10 cellular contexts compared by ENCODE assay signal in the genomic region with DNA sequence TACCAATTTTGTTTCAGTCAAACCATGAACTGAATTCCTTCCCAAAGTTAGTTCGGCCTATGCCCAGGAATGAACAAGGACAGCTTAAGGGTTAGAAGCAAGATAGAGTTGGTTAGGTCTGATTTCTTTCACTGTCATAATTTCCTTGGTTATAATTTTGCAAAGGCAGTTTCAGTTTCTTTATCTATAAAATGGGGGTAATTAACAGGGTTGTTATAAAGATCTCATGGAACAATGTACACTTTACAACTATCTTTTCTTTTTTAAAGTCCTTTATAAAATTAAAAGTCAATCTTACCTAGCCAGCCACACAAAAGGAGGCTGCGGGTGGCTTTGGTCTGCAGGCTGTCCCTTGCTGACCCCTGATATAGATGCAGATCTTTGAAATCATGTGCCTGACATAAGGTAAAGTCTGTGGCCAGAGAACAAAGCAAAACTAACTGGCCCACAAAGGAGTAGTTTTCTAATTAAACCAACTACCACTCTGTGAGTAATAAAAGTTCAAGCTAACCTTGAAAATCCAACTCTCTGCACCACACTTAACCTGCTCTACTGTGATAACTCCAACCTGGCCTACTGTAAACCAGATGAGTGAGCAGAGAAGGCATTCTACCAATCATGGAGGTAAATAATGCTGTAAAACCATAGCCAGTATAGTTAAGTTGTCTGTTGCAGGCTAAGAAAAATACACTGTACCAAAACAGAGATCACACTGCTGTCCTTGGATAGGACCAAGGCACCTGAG. TPM values are rescaled to one million over a fixed set of nuclear protein-coding genes. Genes with fewer than 3 reads are reported as not detected.
DNase-seq lines count a peak whose midpoint lies in the region; ATAC-seq, FAIRE-seq and TF ChIP-seq lines count a peak whose summit lies in the region.
"Had no signal": no experiment of that assay in that cellular context is flagged by ENCODE, and none has a peak within 500 bp of the region (broad histone marks: within the 10 kb centered on the region; RNA-seq: fewer than 3 reads in every experiment).

No MANE protein-coding gene starts in this region.

- peak; percentile 5 to 8 for ATAC-seq in activated T-cell treated with anti-CD3 and anti-CD28 coated beads, Interleukin-2, amount 50 U/mL, for 72 hours (replicated peaks in 1 of 2)
- ATAC-seq in GM18505 (IDR thresholded peaks at IDR 0.05; ENCODE audit: unreplicated experiment) (no peak), GM18861 (IDR thresholded peaks at IDR 0.05; ENCODE audit: unreplicated experiment) (no peak)

- 77 to 91% (median 83%) methylated on average over 2 of the region's 2 CpGs for WGBS in stomach, 5 donors

- peak overlapping the region; percentile 78 to 83 for H3K4me3 Mint-ChIP-seq in activated T-cell treated with anti-CD3 and anti-CD28 coated beads, Interleukin-2, amount 50 U/mL, for 72 hours

- peaks cover 98% of the 10 kb centered on the region for H3K4me1 Mint-ChIP-seq in activated T-cell treated with anti-CD3 and anti-CD28 coated beads, Interleukin-2, amount 50 U/mL, for 72 hours (ENCODE audit: low read depth)

- FAIRE-seq in keratinocyte (lab: Jason Lieb, UNC), result no peak

- peaks cover 54% of the 10 kb centered on the region for H3K4me1 ChIP-seq in keratinocyte (ENCODE audit: control insufficient read depth, extremely low read depth, insufficient read depth, low read length)
- peaks cover 0 to 91% (median 44%) of the 10 kb centered on the region in 4 donors for H3K4me1 ChIP-seq in stomach

- H3K36me3 Mint-ChIP-seq in activated T-cell treated with anti-CD3 and anti-CD28 coated beads, Interleukin-2, amount 50 U/mL, for 72 hours (ENCODE audit: insufficient read depth in 2 of 2), result peaks cover 26 to 54% of the 10 kb centered on the region in 2 donors

- H3K36me3 ChIP-seq in keratinocyte (ENCODE audit: control insufficient read depth in 2 of 2, extremely low read depth in 1 of 2, insufficient read depth in 2 of 2, low read length in 2 of 2) (peaks cover 15 to 33% of the 10 kb centered on the region in 2 experiments), stomach (peaks cover 0 to 6% (median 0%) of the 10 kb centered on the region in 4 donors)
- H3K36me3 ChIP-seq: thoracic aorta had no signal

- no peaks in the 10 kb centered on the region for H3K27me3 Mint-ChIP-seq in activated T-cell treated with anti-CD3 and anti-CD28 coated beads, Interleukin-2, amount 50 U/mL, for 72 hours (ENCODE audit: low read depth)

- peak overlapping the region; percentile 36 for H3K9ac ChIP-seq in keratinocyte (ENCODE audit: control insufficient read depth, extremely low read depth, insufficient read depth, low read length)

- H3K4me3 ChIP-seq in keratinocyte (ENCODE audit: control insufficient read depth in 2 of 3, extremely low read depth in 1 of 3, insufficient read depth in 2 of 3, low read depth in 1 of 3, low read length in 3 of 3) (no peak overlapping the region), stomach (no peak overlapping the region)
- H3K4me3 ChIP-seq: thoracic aorta had no signal

- peak overlapping the region; percentile 92 for H3K27ac Mint-ChIP-seq in activated T-cell treated with anti-CD3 and anti-CD28 coated beads, Interleukin-2, amount 50 U/mL, for 72 hours

- intact Hi-C loops in stomach (cut with DNase I; ENCODE audit: low total_unique reads), result no loop called here

- TF ChIP-seq CTCF in keratinocyte (optimal IDR thresholded peaks at IDR 0.05 in 1 of 3, IDR thresholded peaks at IDR 0.05 in 1 of 3, conservative IDR thresholded peaks at IDR 0.05 in 1 of 3; ENCODE audit: extremely low read depth in 1 of 3, insufficient read depth in 2 of 3, low read length in 3 of 3) (no peak), stomach (IDR thresholded peaks at IDR 0.05) (no peak)

- TF ChIP-seq POLR2A in stomach (IDR thresholded peaks at IDR 0.05) (no peak), GM18505 (IDR thresholded peaks at IDR 0.05; ENCODE audit: borderline replicate concordance, extremely low read depth, insufficient read depth, insufficient read length) (no peak)

- dilution Hi-C loops in keratinocyte (cut with MboI; ENCODE audit: extremely low pct_ligation_motif_present, low sequenced_read_pairs), result no loop called here

- peaks cover 51% of the 10 kb centered on the region for H3K79me2 ChIP-seq in keratinocyte (ENCODE audit: control insufficient read depth, insufficient read depth, low read length)

- peak overlapping the region; percentile 68 for H3K4me2 ChIP-seq in keratinocyte (ENCODE audit: control insufficient read depth, extremely low read depth, insufficient read depth, low read depth, low read length)

- H3K27ac ChIP-seq in keratinocyte (ENCODE audit: control insufficient read depth, insufficient read depth, low read length) (peak overlapping the region; percentile 89), stomach (peak overlapping the region in 4 of 5 donors; percentile 25 to 67 (median 58))
- H3K27ac ChIP-seq: thoracic aorta had no signal

- H2AFZ ChIP-seq in keratinocyte (ENCODE audit: control insufficient read depth, low read length), result no peak overlapping the region

- no peak for TF ChIP-seq EP300 in stomach (IDR thresholded peaks at IDR 0.05)

- DNase-seq in activated CD8-positive, alpha-beta memory T cell treated with anti-CD3 and anti-CD28 coated beads for 24 hours, result peak; percentile 71
- no peak for DNase-seq in activated CD8-positive, alpha-beta memory T cell treated with anti-CD3 and anti-CD28 coated beads, Interleukin-2, amount 50 U/mL, for 4 hours
- no peak for DNase-seq in activated T-cell treated with anti-CD3 and anti-CD28 coated beads, Interleukin-2, amount 50 U/mL, for 72 hours
- DNase-seq in keratinocyte (ENCODE audit: low read depth, low spot score) (no peak), stomach (no peak), NCI-H446 treated with DMSO at 0.1 percent for 48 hours (lab: John Stamatoyannopoulos, UW) (no peak)
- DNase-seq: NCI-H1694 treated with DMSO at 0.1 percent for 48 hours had no signal

- no peaks in the 10 kb centered on the region for H3K27me3 ChIP-seq in keratinocyte (ENCODE audit: control insufficient read depth, extremely low read depth, insufficient read depth, low read length)
- no peaks in the 10 kb centered on the region for H3K27me3 ChIP-seq in stomach

- H3K9me1 ChIP-seq in keratinocyte (ENCODE audit: control insufficient read depth, extremely low read depth, insufficient read depth, low read length), result peaks cover 8% of the 10 kb centered on the region

- H3K9me3 Mint-ChIP-seq in activated T-cell treated with anti-CD3 and anti-CD28 coated beads, Interleukin-2, amount 50 U/mL, for 72 hours, result no peaks in the 10 kb centered on the region

- peaks cover 22% of the 10 kb centered on the region for H4K20me1 ChIP-seq in keratinocyte (ENCODE audit: control insufficient read depth, extremely low read depth, insufficient read depth, low read length)

- H3K9me3 ChIP-seq in keratinocyte (ENCODE audit: control insufficient read depth, low read depth, low read length), result no peaks in the 10 kb centered on the region
- H3K9me3 ChIP-seq in stomach, result no peaks in the 10 kb centered on the region
- H3K9me3 ChIP-seq: thoracic aorta had no signal

RNA-seq across cellular contexts. Expression of a gene that starts 49.5 kb away (rescaled TPM):
- total RNA-seq in activated T-cell treated with anti-CD3 and anti-CD28 coated beads, Interleukin-2, amount 50 U/mL, for 72 hours, result 100 to 1,000 TPM; 265 to 277 TPM
- polyA plus RNA-seq in keratinocyte (96.7 to 134 TPM (median 112 TPM) in 3 replicates), stomach (10 to 100 TPM in 1 of 3 donors, 1 to 10 TPM in 2; 3.2 to 14.0 (median 4.7) TPM)
- polyA plus RNA-seq in keratinocyte (2011; ENCODE audit: low read depth), result 22.8 TPM
- 44.0 and 85.3 TPM in 2 replicates for polyA plus RNA-seq in keratinocyte (2011; cell fraction: cytosol; rRNA removed)
- polyA plus RNA-seq in keratinocyte (2011; cell fraction: nucleus; rRNA removed), result 125 and 159 TPM in 2 replicates
- polyA plus RNA-seq in keratinocyte (2012; ENCODE audit: low replicate concordance), result 67.3 and 98.6 TPM in 2 replicates
- 93.3 to 351 TPM (median 247 TPM) in 3 replicates for polyA minus RNA-seq in keratinocyte
- polyA minus RNA-seq in keratinocyte (2011; cell fraction: cytosol; rRNA and poly(A)+ RNA removed), result 150 TPM
- polyA minus RNA-seq in keratinocyte (2011; cell fraction: nucleus; rRNA and poly(A)+ RNA removed), result 272 and 442 TPM in 2 replicates
- 100 to 1,000 TPM in 3 of 5 donors, 10 to 100 TPM in 2; 50.7 to 164 (median 115) TPM for total RNA-seq in stomach

Comparison
In these comparisons a context has a peak if more than half of its experiments do, and no peak if none do; other contexts are left out.
1. ATAC-seq: peak in activated T-cell treated with anti-CD3 and anti-CD28 coated beads, Interleukin-2, amount 50 U/mL, for 72 hours (2 of 2); none in GM18505 (single experiment) and GM18861 (single experiment).